In the genomic region with DNA sequence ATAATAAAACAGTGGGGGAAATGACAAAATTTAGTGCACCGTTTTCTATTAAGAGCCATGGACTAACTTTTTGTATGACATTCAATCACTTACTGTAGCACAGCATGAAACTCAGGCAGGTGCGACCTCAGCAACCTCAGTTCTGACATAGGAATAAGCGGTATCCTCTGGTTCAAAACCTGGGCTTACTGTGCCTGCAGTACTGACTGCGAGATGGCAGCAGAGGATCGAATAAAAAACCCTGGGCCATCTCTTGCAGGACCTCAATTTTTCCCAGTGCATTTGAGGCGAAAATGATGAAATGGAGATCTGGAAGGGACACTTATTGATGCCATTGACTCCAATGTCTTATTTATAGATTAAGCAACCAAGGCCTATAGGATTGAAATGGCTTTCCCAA, we compare ENCODE assay signal across 14 cellular contexts.
"Had no signal": no experiment of that assay in that cellular context is flagged by ENCODE, and none has a peak within 500 bp of the region (broad histone marks: within the 10 kb centered on the region; RNA-seq: fewer than 3 reads in every experiment).

No MANE protein-coding gene starts in this region.

- H3K36me3 ChIP-seq: gastroesophageal sphincter, lower lobe of right lung, thyroid gland had no signal

- H3K27me3 Mint-ChIP-seq: activated CD8-positive, alpha-beta T cell treated with anti-CD3 and anti-CD28 coated beads for 36 hours had no signal

- H3K4me1 Mint-ChIP-seq: stimulated activated effector memory CD8-positive, alpha-beta T cell treated with anti-CD3 and anti-CD28 coated beads, Interleukin-12 subunit alpha, Interleukin-12 subunit beta, amount 100 ng/mL, for 72 hours; WTC11 had no signal

- H3K4me1 ChIP-seq: gastroesophageal sphincter, lower lobe of right lung, parathyroid adenoma, thyroid gland had no signal

- H3K9me3 ChIP-seq: gastroesophageal sphincter, lower lobe of right lung, thyroid gland had no signal

- H3K4me3 ChIP-seq: dorsolateral prefrontal cortex, gastroesophageal sphincter, lower lobe of right lung, thyroid gland had no signal

- H3K9ac ChIP-seq: parathyroid adenoma had no signal

- H3K36me3 Mint-ChIP-seq: stimulated activated effector memory CD8-positive, alpha-beta T cell treated with anti-CD3 and anti-CD28 coated beads, Interleukin-12 subunit alpha, Interleukin-12 subunit beta, amount 100 ng/mL, for 72 hours; WTC11 had no signal

- H3K27ac ChIP-seq: dorsolateral prefrontal cortex, gastroesophageal sphincter, lower lobe of right lung, parathyroid adenoma, thyroid gland had no signal

- H3K9me3 Mint-ChIP-seq: activated CD8-positive, alpha-beta T cell treated with anti-CD3 and anti-CD28 coated beads for 36 hours had no signal

- H3K27ac Mint-ChIP-seq: activated CD8-positive, alpha-beta T cell treated with anti-CD3 and anti-CD28 coated beads for 36 hours; stimulated activated effector memory CD8-positive, alpha-beta T cell treated with anti-CD3 and anti-CD28 coated beads, Interleukin-12 subunit alpha, Interleukin-12 subunit beta, amount 100 ng/mL, for 72 hours; WTC11 had no signal

- H3K27me3 ChIP-seq: gastroesophageal sphincter, thyroid gland had no signal

- DNase-seq: activated CD4-positive, alpha-beta T cell treated with anti-CD3 and anti-CD28 coated beads for 48 hours; activated CD8-positive, alpha-beta T cell treated with anti-CD3 and anti-CD28 coated beads for 36 hours; activated effector memory CD4-positive, alpha-beta T cell treated with Interleukin-2 at 50 U/mL for 16 hours; activated naive CD4-positive, alpha-beta T cell treated with anti-CD3 and anti-CD28 coated beads, Interleukin-2, amount 50 U/mL, for 16 hours; activated T-cell treated with anti-CD3 and anti-CD28 coated beads, Interleukin-2, amount 50 U/mL, for 4 hours; dorsolateral prefrontal cortex; left colon; lower lobe of right lung; midbrain; thyroid gland had no signal

- H3K4me3 Mint-ChIP-seq: activated CD8-positive, alpha-beta T cell treated with anti-CD3 and anti-CD28 coated beads for 36 hours; activated T-cell treated with anti-CD3 and anti-CD28 coated beads, Interleukin-2, amount 50 U/mL, for 4 hours; stimulated activated effector memory CD8-positive, alpha-beta T cell treated with anti-CD3 and anti-CD28 coated beads, Interleukin-12 subunit alpha, Interleukin-12 subunit beta, amount 100 ng/mL, for 72 hours; WTC11 had no signal
